ENCODE assay signal across 23 cellular contexts in genomic region chr7:24152907-24153513, GRCh38.
"Had no signal": no experiment of that assay in that cellular context is flagged by ENCODE, and none has a peak within 500 bp of the region (broad histone marks: within the 10 kb centered on the region; RNA-seq: fewer than 3 reads in every experiment).

No MANE protein-coding gene starts in this region.

- H3K4me3 Mint-ChIP-seq: activated B cell treated with CpG ODN at 0.5 μM for 24 hours; activated CD8-positive, alpha-beta T cell treated with anti-CD3 and anti-CD28 coated beads for 36 hours; endodermal cell; naive thymus-derived CD4-positive, alpha-beta T cell; stimulated activated naive CD8-positive, alpha-beta T cell treated with anti-CD3 and anti-CD28 coated beads, Interleukin-15, amount 100 ng/mL, for 72 hours; T-helper 2 cell treated with Interferon-gamma antibody and Interleukin-4, amounts not matched to agents 5 μg/mL and 100 μg/mL, for 36 hours had no signal

- H3K4me3 ChIP-seq: body of pancreas, prostate gland, right atrium auricular region, suprapubic skin had no signal

- H3K9me3 ChIP-seq: prostate gland had no signal

- H3K4me1 ChIP-seq: body of pancreas, foreskin keratinocyte, prostate gland, right atrium auricular region, suprapubic skin had no signal

- H3K36me3 ChIP-seq: prostate gland, right atrium auricular region, suprapubic skin had no signal

- DNase-seq: activated B cell treated with CpG ODN at 0.5 μM for 24 hours; activated CD4-positive, alpha-beta T cell treated with anti-CD3 and anti-CD28 coated beads for 48 hours; activated CD8-positive, alpha-beta T cell treated with anti-CD3 and anti-CD28 coated beads for 36 hours; activated naive CD4-positive, alpha-beta T cell treated with Interleukin-2 at 50 U/mL for 16 hours; activated T-cell treated with anti-CD3 and anti-CD28 coated beads, Interleukin-2, amount 50 U/mL, for 1 hour; body of pancreas; caudate nucleus; endodermal cell; hypothalamus; islet precursor cell; midbrain; naive thymus-derived CD4-positive, alpha-beta T cell; stimulated activated CD4-positive, alpha-beta T cell treated with anti-CD3 and anti-CD28 coated beads, Interleukin-2, amount 100 ng/mL, for 48 hours; stimulated activated naive CD8-positive, alpha-beta T cell treated with anti-CD3 and anti-CD28 coated beads, Interleukin-15, amount 100 ng/mL, for 72 hours; trophoblast cell had no signal

- ATAC-seq: activated CD8-positive, alpha-beta T cell treated with anti-CD3 and anti-CD28 coated beads for 36 hours; body of pancreas; left lobe of liver; naive thymus-derived CD4-positive, alpha-beta T cell; stimulated activated naive CD8-positive, alpha-beta T cell treated with anti-CD3 and anti-CD28 coated beads, Interleukin-15, amount 100 ng/mL, for 72 hours had no signal

- H3K27ac Mint-ChIP-seq: activated B cell treated with CpG ODN at 0.5 μM for 24 hours; activated CD8-positive, alpha-beta T cell treated with anti-CD3 and anti-CD28 coated beads for 36 hours; activated T-helper 2 cell treated with anti-CD3 and anti-CD28 coated beads, Interferon-gamma antibody, Interleukin-2, Interleukin-4, amounts not matched to agents 10 μg/mL and 5 μg/mL and 100 μg/mL, durations not matched to agents 14 hours and 24 hours and 36 hours; endodermal cell; naive thymus-derived CD4-positive, alpha-beta T cell; T-helper 2 cell treated with Interferon-gamma antibody and Interleukin-4, amounts not matched to agents 5 μg/mL and 100 μg/mL, for 36 hours had no signal

- H3K27me3 ChIP-seq: body of pancreas, foreskin keratinocyte, right atrium auricular region, suprapubic skin had no signal

- H3K4me1 Mint-ChIP-seq: activated B cell treated with CpG ODN at 0.5 μM for 24 hours; endodermal cell; naive thymus-derived CD4-positive, alpha-beta T cell; stimulated activated naive CD8-positive, alpha-beta T cell treated with anti-CD3 and anti-CD28 coated beads, Interleukin-15, amount 100 ng/mL, for 72 hours had no signal

- H3K27ac ChIP-seq: body of pancreas, epithelial cell of prostate, foreskin keratinocyte, right atrium auricular region, suprapubic skin had no signal
